Comparison of ENCODE assay signal across 9 cellular contexts in the genomic region with DNA sequence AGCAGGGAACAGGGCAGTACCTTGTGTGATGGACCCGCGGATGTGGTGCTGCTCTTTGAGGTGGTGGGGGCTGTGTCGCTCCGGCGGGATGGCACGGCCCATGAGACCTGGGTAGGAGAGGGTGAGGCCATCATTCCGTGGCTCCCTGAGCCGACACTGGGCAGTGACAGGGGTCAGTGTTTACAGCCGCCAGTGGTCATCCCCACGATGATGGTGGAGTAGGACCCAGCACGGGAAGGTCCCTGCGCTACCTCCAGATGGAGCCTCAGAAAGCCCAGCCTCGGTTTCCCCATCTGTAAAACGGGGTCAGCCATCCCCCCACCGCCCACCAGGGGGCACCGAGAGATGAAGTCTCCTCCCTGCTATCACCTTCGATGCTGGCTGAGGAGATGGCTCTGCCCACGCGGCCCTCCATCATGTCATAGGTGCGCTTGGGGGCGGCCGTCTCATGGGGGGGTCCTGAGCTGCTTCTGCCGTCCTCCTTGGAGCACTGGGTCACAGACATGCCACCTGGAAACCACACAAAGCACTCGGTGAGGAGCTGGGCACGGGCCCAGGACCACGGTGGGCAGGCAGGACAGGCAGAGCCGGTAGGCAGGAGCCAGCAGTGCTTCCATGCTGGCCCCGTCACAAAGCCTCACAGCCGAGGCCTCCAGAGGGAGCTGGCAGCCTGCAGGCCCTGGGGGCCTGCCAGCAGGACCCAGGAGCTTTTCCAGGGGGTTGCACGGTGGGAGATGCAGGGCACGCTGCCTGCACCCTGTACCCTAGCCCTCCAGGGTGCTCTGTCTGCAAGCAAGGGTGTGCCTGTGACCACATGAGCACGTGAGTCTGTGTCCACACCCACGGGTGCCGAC. TPM values are rescaled to one million over a fixed set of nuclear protein-coding genes. Genes with fewer than 3 reads are reported as not detected.
DNase-seq lines count a peak whose midpoint lies in the region; ATAC-seq and TF ChIP-seq lines count a peak whose summit lies in the region.
"Had no signal": no experiment of that assay in that cellular context is flagged by ENCODE, and none has a peak within 500 bp of the region (broad histone marks: within the 10 kb centered on the region; RNA-seq: fewer than 3 reads in every experiment).

No MANE protein-coding gene starts in this region.

- H3K27ac ChIP-seq in esophagus muscularis mucosa (replicated peaks in 1 of 4) = no peak overlapping the region

- DNase-seq in GM13977 (ENCODE audit: low spot score) (no peak), WTC11 (ENCODE audit: low spot score) (peak; percentile 29), esophagus muscularis mucosa (ENCODE audit: extremely low spot score) (no peak), NCI-H1092 treated with DMSO at 0.1 percent for 48 hours (lab: John Stamatoyannopoulos, UW) (no peak), NCI-H446 treated with DMSO at 0.1 percent for 48 hours (lab: John Stamatoyannopoulos, UW) (no peak), hippocampal formation (lab: John Stamatoyannopoulos, UW) (no peak)
- peak; percentile 13 to 21 for DNase-seq in stimulated activated CD4-positive, alpha-beta T cell treated with anti-CD3 and anti-CD28 coated beads, Interleukin-2, amount 100 ng/mL, for 48 hours
- no peak for DNase-seq in stimulated activated naive CD4-positive, alpha-beta T cell treated with Interleukin-2 at 50 U/mL for 16 hours (lab: John Stamatoyannopoulos, UW)

- H3K27me3 Mint-ChIP-seq in WTC11 (ENCODE audit: low read depth) = no peaks in the 10 kb centered on the region
- H3K27me3 Mint-ChIP-seq: activated naive CD4-positive, alpha-beta T cell treated with anti-CD3 and anti-CD28 coated beads, Interleukin-2, amount 50 U/mL, for 24 hours had no signal

- intact Hi-C loops in esophagus muscularis mucosa (cut with DNase I) = loop anchor here (5.0 kb wide), 1 partner anchor 424 kb away; no protein-coding TSS in a partner anchor

- CTCF ChIA-PET in WTC11 (lab: Charles Lee) = interaction anchor here (0.5 to 2.0 kb wide), 4 partner anchors 24 to 305 kb away, joined by 3 to 9 read pairs (median 4); no protein-coding TSS in a partner anchor

- TF ChIP-seq CTCF in GM13977 (IDR thresholded peaks at IDR 0.05; ENCODE audit: extremely low read depth, insufficient read depth, missing control alignments) = peak; percentile 43
- TF ChIP-seq CTCF in WTC11 (IDR thresholded peaks at IDR 0.05) = peak; percentile 39
- TF ChIP-seq CTCF in esophagus muscularis mucosa (IDR thresholded peaks at IDR 0.05) = peak; percentile 48 to 59 (median 49)

- H3K4me1 Mint-ChIP-seq in WTC11 = no peaks in the 10 kb centered on the region
- H3K4me1 Mint-ChIP-seq: activated naive CD4-positive, alpha-beta T cell treated with anti-CD3 and anti-CD28 coated beads, Interleukin-2, amount 50 U/mL, for 24 hours had no signal

- H3K36me3 ChIP-seq in esophagus muscularis mucosa = peaks cover 82 to 100% (median 99%) of the 10 kb centered on the region in 4 donors

- TF ChIP-seq POLR2A in esophagus muscularis mucosa (IDR thresholded peaks at IDR 0.05; ENCODE audit: low read depth) = no peak

- POLR2A ChIA-PET in WTC11 (lab: Charles Lee) = no interaction called here

- 64% methylated on average over 12 of the region's 34 CpGs for WGBS in esophagus muscularis mucosa

- no peak overlapping the region for H3K4me3 Mint-ChIP-seq in WTC11
- H3K4me3 Mint-ChIP-seq: activated naive CD4-positive, alpha-beta T cell treated with anti-CD3 and anti-CD28 coated beads, Interleukin-2, amount 50 U/mL, for 24 hours had no signal

- ATAC-seq in WTC11 = no peak

- H3K9me3 Mint-ChIP-seq in WTC11 = no peaks in the 10 kb centered on the region
- H3K9me3 Mint-ChIP-seq: activated naive CD4-positive, alpha-beta T cell treated with anti-CD3 and anti-CD28 coated beads, Interleukin-2, amount 50 U/mL, for 24 hours had no signal

- H3K9me3 ChIP-seq in esophagus muscularis mucosa = no peaks in the 10 kb centered on the region

- in situ Hi-C loops in GM13977 (cut with MboI; ENCODE audit: low pct_unique_long_range_greater_than_20kb, low sequenced_read_pairs, unreplicated experiment) = no loop called here

- no peaks in the 10 kb centered on the region for H3K27me3 ChIP-seq in esophagus muscularis mucosa

- no peak for TF ChIP-seq EP300 in esophagus muscularis mucosa (IDR thresholded peaks at IDR 0.05)

- H3K4me3 ChIP-seq in esophagus muscularis mucosa = no peak overlapping the region

- H3K36me3 Mint-ChIP-seq in WTC11 = peaks cover 45% of the 10 kb centered on the region

- peak overlapping the region; percentile 80; the same call in 1 of the 2 replicates for H3K27ac Mint-ChIP-seq in WTC11
- H3K27ac Mint-ChIP-seq: activated naive CD4-positive, alpha-beta T cell treated with anti-CD3 and anti-CD28 coated beads, Interleukin-2, amount 50 U/mL, for 24 hours had no signal

- H3K4me1 ChIP-seq in esophagus muscularis mucosa = peaks cover 7 to 22% (median 12%) of the 10 kb centered on the region in 4 donors

TF ChIP-seq in WTC11, 78 proteins besides CTCF, POLR2A, EP300 and RAD21:
- TF ChIP-seq ERG (CRISPR knock-in tag; IDR thresholded peaks at IDR 0.05) = no peak
- 0 out of 2 replicates have a peak, but pooled peaks have one; percentile 27 for TF ChIP-seq FOXP1 (CRISPR knock-in tag; IDR thresholded peaks at IDR 0.05; ENCODE audit: borderline replicate concordance)

RNA-seq across cellular contexts. Expression of gene RFLNA, which starts 53.1 kb away (rescaled TPM):
- total RNA-seq in WTC11 (2021) (6.3 to 11.3 TPM (median 10.2 TPM) in 3 replicates), esophagus muscularis mucosa (1 to 10 TPM in 3 of 4 donors, under 1 TPM in 1; 0.63 to 2.2 (median 1.3) TPM)

Comparison
In these comparisons a context has a peak if more than half of its experiments do, and no peak if none do; other contexts are left out.
1. DNase-seq: peak in WTC11 (single experiment) and stimulated activated CD4-positive, alpha-beta T cell treated with anti-CD3 and anti-CD28 coated beads, Interleukin-2, amount 100 ng/mL, for 48 hours (2 of 2); none in GM13977 (single experiment), esophagus muscularis mucosa (single experiment), NCI-H1092 treated with DMSO at 0.1 percent for 48 hours (single experiment), NCI-H446 treated with DMSO at 0.1 percent for 48 hours (single experiment), stimulated activated naive CD4-positive, alpha-beta T cell treated with Interleukin-2 at 50 U/mL for 16 hours (single experiment) and hippocampal formation (0 of 2).
2. Peak in every context shown above with its lines, with median percentiles within 50 percentile points of each other: CTCF ChIP-seq.